Comparison of ENCODE assay signal across 8 cellular contexts in the genomic region with DNA sequence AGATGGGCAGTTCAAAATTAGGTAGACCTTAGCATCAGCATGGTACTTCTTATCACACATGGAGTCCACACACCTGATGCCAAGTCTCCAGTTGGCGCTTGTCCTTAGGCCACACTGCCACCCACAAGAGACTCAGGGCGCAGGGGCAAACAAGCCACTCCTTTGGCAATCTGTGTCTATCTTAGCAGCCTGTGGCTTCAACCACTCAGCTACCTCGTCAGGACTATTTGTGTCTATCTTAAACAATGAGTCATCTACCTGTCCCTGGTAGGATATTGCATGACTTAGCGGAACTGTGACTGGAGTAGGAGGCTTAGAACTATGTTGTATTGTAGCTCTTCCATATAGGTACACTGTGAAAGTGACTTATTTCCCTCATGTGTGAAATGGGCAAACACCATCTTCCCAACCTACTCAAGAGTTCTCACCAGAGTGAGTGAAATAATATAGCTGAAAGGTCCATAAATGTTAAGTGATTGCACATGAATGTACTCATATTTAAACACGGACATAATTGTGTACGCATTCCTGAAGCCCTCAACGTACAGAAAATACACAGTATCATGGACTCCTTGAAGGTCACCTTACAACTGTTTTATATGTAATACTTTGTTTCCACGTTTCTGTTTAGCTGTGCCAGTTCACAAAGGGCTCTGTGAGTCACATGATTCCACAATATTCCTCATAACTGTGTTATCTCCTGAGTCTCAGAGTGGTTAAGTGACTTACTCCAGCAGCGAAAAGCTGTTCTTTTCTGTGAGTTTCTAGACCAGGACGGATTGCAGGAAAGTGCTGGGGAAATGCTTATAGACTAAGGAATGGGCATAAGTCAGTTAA. TPM values are rescaled to one million over a fixed set of nuclear protein-coding genes. Genes with fewer than 3 reads are reported as not detected.
DNase-seq lines count a peak whose midpoint lies in the region; ATAC-seq and TF ChIP-seq lines count a peak whose summit lies in the region.

No MANE protein-coding gene starts in this region.

- peak overlapping the region; percentile 98 for H3K27ac ChIP-seq in HL-60 (replicated peaks)

- TF ChIP-seq CTCF in HL-60 (IDR thresholded peaks at IDR 0.05; ENCODE audit: insufficient read depth, low read length) = no peak
- no peak for TF ChIP-seq CTCF in activated CD8-positive, alpha-beta T cell treated with anti-CD3 and anti-CD28 coated beads for 36 hours (IDR thresholded peaks at IDR 0.05)

- H3K4me1 Mint-ChIP-seq in activated CD8-positive, alpha-beta T cell treated with anti-CD3 and anti-CD28 coated beads for 36 hours (ENCODE audit: low read depth) = peaks cover 46% of the 10 kb centered on the region

- DNase-seq in AG08395 (ENCODE audit: low spot score) = peak; percentile 29
- DNase-seq in HL-60 (ENCODE audit: low read depth in 1 of 2, low spot score in 1 of 2) = peak; percentile 42 to 63
- peak; percentile 49 for DNase-seq in activated CD8-positive, alpha-beta T cell treated with anti-CD3 and anti-CD28 coated beads for 36 hours
- DNase-seq in foreskin melanocyte = peak; percentile 25
- DNase-seq in renal cortical epithelial cell (ENCODE audit: low read depth) = peak; percentile 74
- DNase-seq in epidermal melanocyte (ENCODE audit: insufficient read length, low spot score) = no peak

- intact Hi-C loops in activated CD8-positive, alpha-beta T cell treated with anti-CD3 and anti-CD28 coated beads for 36 hours (cut with micrococcal nuclease) = no loop called here

- ATAC-seq in activated CD8-positive, alpha-beta T cell treated with anti-CD3 and anti-CD28 coated beads for 36 hours = peak; percentile 20
- ATAC-seq in HG03442 (IDR thresholded peaks at IDR 0.05; ENCODE audit: unreplicated experiment) = no peak
- ATAC-seq in HG03196 (IDR thresholded peaks at IDR 0.05; ENCODE audit: unreplicated experiment) = no peak

- CTCF ChIA-PET in activated CD8-positive, alpha-beta T cell treated with anti-CD3 and anti-CD28 coated beads for 36 hours (lab: Charles Lee) = interaction anchor here (0.7 to 4.7 kb wide), 13 partner anchors 10 to 94 kb away, joined by 3 to 21 read pairs (median 3); no protein-coding TSS in a partner anchor

- POLR2A ChIA-PET in activated CD8-positive, alpha-beta T cell treated with anti-CD3 and anti-CD28 coated beads for 36 hours (lab: Charles Lee) = interaction anchor here (0.6 to 4.2 kb wide), 20 partner anchors 9 to 1084 kb away, joined by 3 to 34 read pairs (median 4); a partner anchor contains a TSS

- H3K4me3 Mint-ChIP-seq in activated CD8-positive, alpha-beta T cell treated with anti-CD3 and anti-CD28 coated beads for 36 hours = peak overlapping the region; percentile 94

- H3K27ac Mint-ChIP-seq in activated CD8-positive, alpha-beta T cell treated with anti-CD3 and anti-CD28 coated beads for 36 hours = peak overlapping the region; percentile 86

- H3K27me3 Mint-ChIP-seq in activated CD8-positive, alpha-beta T cell treated with anti-CD3 and anti-CD28 coated beads for 36 hours = no peaks in the 10 kb centered on the region

- peaks cover 48% of the 10 kb centered on the region for H3K36me3 Mint-ChIP-seq in activated CD8-positive, alpha-beta T cell treated with anti-CD3 and anti-CD28 coated beads for 36 hours (ENCODE audit: low read depth)

- H3K4me3 ChIP-seq in HL-60 (replicated peaks; ENCODE audit: insufficient read depth, low read length) = peak overlapping the region; percentile 82

- H3K9me3 Mint-ChIP-seq in activated CD8-positive, alpha-beta T cell treated with anti-CD3 and anti-CD28 coated beads for 36 hours = no peaks in the 10 kb centered on the region

- no peaks in the 10 kb centered on the region for H3K27me3 ChIP-seq in HL-60 (ENCODE audit: insufficient read depth, poor library complexity, severe bottlenecking)

RNA-seq across cellular contexts. Expression of a gene that starts 1.6 kb away (rescaled TPM):
- total RNA-seq in activated CD8-positive, alpha-beta T cell treated with anti-CD3 and anti-CD28 coated beads for 36 hours = 10 to 100 TPM; 45.6 to 46.4 TPM
- 58.3 and 66.5 TPM in 2 replicates for total RNA-seq in renal cortical epithelial cell
